In the genomic region with DNA sequence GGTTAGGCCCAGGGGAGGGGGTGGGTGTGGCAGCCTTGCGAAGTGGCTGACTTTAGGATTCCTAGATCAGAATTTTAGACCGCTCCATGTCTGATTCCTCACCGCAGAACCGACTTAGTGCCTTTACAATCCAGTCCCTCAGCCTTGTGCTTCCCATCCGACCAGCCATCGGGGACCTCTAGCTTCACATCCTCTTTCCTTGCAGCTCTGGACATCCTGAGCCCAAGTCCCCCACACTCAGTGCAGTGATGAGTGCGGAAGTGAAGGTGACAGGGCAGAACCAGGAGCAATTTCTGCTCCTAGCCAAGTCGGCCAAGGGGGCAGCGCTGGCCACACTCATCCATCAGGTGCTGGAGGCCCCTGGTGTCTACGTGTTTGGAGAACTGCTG, we compare ENCODE assay signal across 8 cellular contexts. TPM values are rescaled to one million over a fixed set of nuclear protein-coding genes. Genes with fewer than 3 reads are reported as not detected.
A peak's percentile ranks its signal among the peaks of the same experiment; 100 is the strongest.
DNase-seq lines count a peak whose midpoint lies in the region; ATAC-seq, FAIRE-seq and TF ChIP-seq lines count a peak whose summit lies in the region.

No MANE protein-coding gene starts in this region.

- CTCF ChIA-PET in H1 (lab: Charles Lee; ENCODE audit: partially characterized antibody): interaction anchor here (0.6 to 3.9 kb wide), 13 partner anchors 10 to 210 kb away, joined by 3 to 20 read pairs (median 4); partner anchors contain the start of gene MLF2

- no peak overlapping the region for H3K14ac ChIP-seq in H1 (ENCODE audit: insufficient read length)

- peak overlapping the region; percentile 47 to 91 (median 74) for H3K4me3 ChIP-seq in H1 (ENCODE audit: extremely low read depth in 1 of 4, insufficient read depth in 2 of 4, low read depth in 3 of 4, low read length in 4 of 4)

- DNase-seq in Ammon's horn (ENCODE audit: low spot score) (peak; percentile 52), SW480 (ENCODE audit: low spot score) (peak; percentile 61), H1 (ENCODE audit: low read depth in 1 of 2, low spot score in 2 of 2) (no peak), myocyte (ENCODE audit: low read depth) (peak; percentile 25), NCI-H1436 treated with DMSO at 0.1 percent for 48 hours (lab: John Stamatoyannopoulos, UW) (no peak)

- TF ChIP-seq EP300 in H1 (IDR thresholded peaks at IDR 0.05; ENCODE audit: borderline replicate concordance in 1 of 2, low read depth in 2 of 2, low read length in 2 of 2): no peak

- peaks cover 0 to 13% (median 10%) of the 10 kb centered on the region in 4 experiments; a peak in 6 of 8 replicates for H3K36me3 ChIP-seq in H1 (ENCODE audit: control insufficient read depth in 2 of 4, insufficient read depth in 4 of 4, low read length in 3 of 4)

- 0 out of 2 replicates have a peak overlapping the region, but pooled peaks have one; percentile 11 for H2BK12ac ChIP-seq in H1 (ENCODE audit: low read depth, low read length)

- peak overlapping the region; percentile 9 for H3K18ac ChIP-seq in H1 (ENCODE audit: extremely low read depth, low read length)

- peak overlapping the region; percentile 41 for H2BK5ac ChIP-seq in H1 (ENCODE audit: low read depth, low read length)

- H3K27ac ChIP-seq in H1 (ENCODE audit: low read depth, low read length): no peak overlapping the region; the same call in 1 of the 2 replicates

- H3K23ac ChIP-seq in H1 (ENCODE audit: insufficient read length): no peak overlapping the region

- TF ChIP-seq POLR2A in H1 (IDR thresholded peaks at IDR 0.05; ENCODE audit: control extremely low read depth in 1 of 2, low read depth in 2 of 2, low read length in 2 of 2): no peak

- H3K9me3 ChIP-seq in H1 (ENCODE audit: insufficient read depth in 2 of 2, low read depth in 1 of 2, low read length in 1 of 2): no peaks in the 10 kb centered on the region

- H3K4me2 ChIP-seq in H1 (ENCODE audit: insufficient read depth in 1 of 2, low read depth in 2 of 2, low read length in 2 of 2): peak overlapping the region; percentile 79 to 97

- H4K91ac ChIP-seq in H1 (replicated peaks; ENCODE audit: insufficient read length, low read length): peak overlapping the region; percentile 88

- no peak overlapping the region for H2BK15ac ChIP-seq in H1 (ENCODE audit: low read length)

- peaks cover 8% of the 10 kb centered on the region for H3K23me2 ChIP-seq in H1 (ENCODE audit: low read depth, low read length)

- H4K8ac ChIP-seq in H1 (ENCODE audit: extremely low read depth, insufficient read depth, low read length): peak overlapping the region; percentile 90; the same call in 1 of the 2 replicates

- H3K79me2 ChIP-seq in H1 (ENCODE audit: control insufficient read depth in 1 of 2, insufficient read depth in 2 of 2, low read length in 2 of 2): peaks cover 0 to 3% of the 10 kb centered on the region in 2 experiments; a peak in 1 of 4 replicates

- peaks cover 0 to 2% (median under 1%) of the 10 kb centered on the region in 4 experiments; a peak in 3 of 7 replicates for H3K4me1 ChIP-seq in H1 (replicated peaks in 1 of 4; ENCODE audit: control insufficient read depth in 3 of 4, insufficient read depth in 4 of 4, low read length in 3 of 4)

- peaks cover 2% of the 10 kb centered on the region; the same call in 1 of the 2 replicates for H3K79me1 ChIP-seq in H1 (ENCODE audit: low read depth, low read length)

- no peak overlapping the region for H2BK20ac ChIP-seq in H1 (ENCODE audit: low read length)

- H4K20me1 ChIP-seq in H1 (replicated peaks in 1 of 2; ENCODE audit: control insufficient read depth in 1 of 2, insufficient read depth in 2 of 2, low read length in 2 of 2): no peaks in the 10 kb centered on the region

- ATAC-seq in GM18867 (IDR thresholded peaks at IDR 0.05; ENCODE audit: unreplicated experiment) (peak; percentile 18), HG03521 (IDR thresholded peaks at IDR 0.05; ENCODE audit: unreplicated experiment) (peak; percentile 15), GM19463 (IDR thresholded peaks at IDR 0.05; ENCODE audit: unreplicated experiment) (no peak)

- WGBS in H1 (ENCODE audit: extremely low coverage in 1 of 2, insufficient coverage in 1 of 2, insufficient read length in 1 of 2, insufficient replicate concordance in 2 of 2, low coverage in 1 of 2, low lambda C conversion rate in 2 of 2, missing lambda C conversion rate in 1 of 2), 2 experiments: 27% methylated on average over 10 of the region's 10 CpGs; no CpG with 5 or more reads in 1 of the 2 experiments

- no peak overlapping the region for H2AK5ac ChIP-seq in H1 (ENCODE audit: low read depth, low read length)

- H3K9ac ChIP-seq in H1 (replicated peaks in 1 of 4; ENCODE audit: extremely low read depth in 1 of 4, low read depth in 3 of 4, low read length in 3 of 4): peak overlapping the region; percentile 8 to 80 (median 74)

- POLR2A ChIA-PET in H1 (lab: Charles Lee; ENCODE audit: partially characterized antibody): interaction anchor here (0.6 to 4.8 kb wide), 17 partner anchors 10 to 220 kb away, joined by 3 to 25 read pairs (median 4); partner anchors contain the start of genes C12orf57, GAPDH, GPR162 and MLF2

- TF ChIP-seq RAD21 in H1 (IDR thresholded peaks at IDR 0.05 in 1 of 2, conservative IDR thresholded peaks at IDR 0.05 in 1 of 2; ENCODE audit: low read depth in 2 of 2, low read length in 2 of 2): no peak

- no peak overlapping the region for H2BK120ac ChIP-seq in H1 (replicated peaks; ENCODE audit: low read depth, low read length)

- no peak for FAIRE-seq in H1 (lab: Jason Lieb, UNC)

- peak overlapping the region; percentile 12 for H3K4ac ChIP-seq in H1 (replicated peaks; ENCODE audit: insufficient read length, low read depth, low read length)

- no peak for TF ChIP-seq CTCF in H1 (IDR thresholded peaks at IDR 0.05; ENCODE audit: control extremely low read depth in 1 of 3, insufficient read depth in 1 of 3, low read depth in 1 of 3, low read length in 3 of 3)

- no peak overlapping the region for H2AFZ ChIP-seq in H1 (ENCODE audit: low read length)

- peak overlapping the region; percentile 63 for H4K5ac ChIP-seq in H1 (ENCODE audit: insufficient read length, low read depth, low read length)

- no peak overlapping the region for H3K56ac ChIP-seq in H1 (replicated peaks; ENCODE audit: insufficient read length, low read depth, low read length)

- no peaks in the 10 kb centered on the region; a peak in 2 of 7 replicates for H3K27me3 ChIP-seq in H1 (replicated peaks in 1 of 4; ENCODE audit: control insufficient read depth in 3 of 4, extremely low read depth in 1 of 4, insufficient read depth in 3 of 4, low read length in 3 of 4)

RNA-seq across cellular contexts. Expression of gene COPS7A, which starts 0.6 kb away (rescaled TPM):
- 43.3 and 44.5 TPM in 2 replicates for total RNA-seq in H1 (2021; fragmentation: NEBNext Ultra II Directional; extraction: Animal tissue kit (Norgen Biotek cat#: 25700))
- 95.9 and 98.4 TPM in 2 replicates for polyA plus RNA-seq in H1 (2011; rRNA removed)
- 93.9 TPM for polyA plus RNA-seq in H1 (2011; cell fraction: cytosol; rRNA removed)
- polyA plus RNA-seq in H1 (2011; cell fraction: nucleus; rRNA removed): 109 TPM
- polyA plus RNA-seq in H1 (2012, experiment 1 of 2): 43.6 to 58.1 TPM (median 55.6 TPM) in 4 replicates
- 63.2 TPM for polyA plus RNA-seq in H1 (2012, experiment 2 of 2)
- 40.6 TPM for polyA plus RNA-seq in H1 (2013, experiment 1 of 2)
- polyA plus RNA-seq in H1 (2013, experiment 2 of 2): 40.1 TPM
- 43.8 and 57.5 TPM in 2 replicates for polyA minus RNA-seq in H1 (2011; rRNA and poly(A)+ RNA removed)
- 16.6 TPM for polyA minus RNA-seq in H1 (2011; cell fraction: cytosol; rRNA and poly(A)+ RNA removed)
- 17.2 TPM for polyA minus RNA-seq in H1 (2011; cell fraction: nucleus; rRNA and poly(A)+ RNA removed)
- 118 and 125 TPM in 2 replicates for total RNA-seq in myocyte
- polyA plus RNA-seq in myocyte (2012): 139 TPM

RNA-seq across cellular contexts. Expression of gene PIANP, which starts 23.8 kb away (rescaled TPM):
- total RNA-seq in H1 (2021; fragmentation: NEBNext Ultra II Directional; extraction: Animal tissue kit (Norgen Biotek cat#: 25700)): 9.8 and 15.3 TPM in 2 replicates
- polyA plus RNA-seq in H1 (2011; rRNA removed): 6.3 and 13.3 TPM in 2 replicates
- 4.1 TPM for polyA plus RNA-seq in H1 (2011; cell fraction: cytosol; rRNA removed)
- 16.6 TPM for polyA plus RNA-seq in H1 (2011; cell fraction: nucleus; rRNA removed)
- 11.4 to 16.2 TPM (median 13.6 TPM) in 4 replicates for polyA plus RNA-seq in H1 (2012, experiment 1 of 2)
- polyA plus RNA-seq in H1 (2012, experiment 2 of 2): 12.2 TPM
- 13.5 TPM for polyA plus RNA-seq in H1 (2013, experiment 1 of 2)
- 16.5 TPM for polyA plus RNA-seq in H1 (2013, experiment 2 of 2)
- 1.6 and 3.5 TPM in 2 replicates for polyA minus RNA-seq in H1 (2011; rRNA and poly(A)+ RNA removed)
- 6.8 TPM for polyA minus RNA-seq in H1 (2011; cell fraction: cytosol; rRNA and poly(A)+ RNA removed)
- 4.1 TPM for polyA minus RNA-seq in H1 (2011; cell fraction: nucleus; rRNA and poly(A)+ RNA removed)
- total RNA-seq in myocyte: not detected in 2 replicates
- 0.77 TPM for polyA plus RNA-seq in myocyte (2012)

RNA-seq across cellular contexts. Expression of gene MLF2, which starts 28.5 kb away (rescaled TPM):
- total RNA-seq in H1 (2021; fragmentation: NEBNext Ultra II Directional; extraction: Animal tissue kit (Norgen Biotek cat#: 25700)): 229 and 232 TPM in 2 replicates
- 401 and 443 TPM in 2 replicates for polyA plus RNA-seq in H1 (2011; rRNA removed)
- polyA plus RNA-seq in H1 (2011; cell fraction: cytosol; rRNA removed): 319 TPM
- polyA plus RNA-seq in H1 (2011; cell fraction: nucleus; rRNA removed): 252 TPM
- 240 to 272 TPM (median 254 TPM) in 4 replicates for polyA plus RNA-seq in H1 (2012, experiment 1 of 2)
- 291 TPM for polyA plus RNA-seq in H1 (2012, experiment 2 of 2)
- 162 TPM for polyA plus RNA-seq in H1 (2013, experiment 1 of 2)
- polyA plus RNA-seq in H1 (2013, experiment 2 of 2): 175 TPM
- 311 and 327 TPM in 2 replicates for polyA minus RNA-seq in H1 (2011; rRNA and poly(A)+ RNA removed)
- 98.5 TPM for polyA minus RNA-seq in H1 (2011; cell fraction: cytosol; rRNA and poly(A)+ RNA removed)
- polyA minus RNA-seq in H1 (2011; cell fraction: nucleus; rRNA and poly(A)+ RNA removed): 106 TPM
- total RNA-seq in myocyte: 243 and 270 TPM in 2 replicates
- polyA plus RNA-seq in myocyte (2012): 247 TPM

RNA-seq across cellular contexts. Expression of gene ZNF384, which starts 35.2 kb away (rescaled TPM):
- total RNA-seq in H1 (2021; fragmentation: NEBNext Ultra II Directional; extraction: Animal tissue kit (Norgen Biotek cat#: 25700)): 59.6 and 60.1 TPM in 2 replicates
- 59.0 and 75.1 TPM in 2 replicates for polyA plus RNA-seq in H1 (2011; rRNA removed)
- polyA plus RNA-seq in H1 (2011; cell fraction: cytosol; rRNA removed): 66.7 TPM
- 138 TPM for polyA plus RNA-seq in H1 (2011; cell fraction: nucleus; rRNA removed)
- polyA plus RNA-seq in H1 (2012, experiment 1 of 2): 64.4 to 74.8 TPM (median 69.2 TPM) in 4 replicates
- polyA plus RNA-seq in H1 (2012, experiment 2 of 2): 30.4 TPM
- polyA plus RNA-seq in H1 (2013, experiment 1 of 2): 47.8 TPM
- polyA plus RNA-seq in H1 (2013, experiment 2 of 2): 45.3 TPM
- polyA minus RNA-seq in H1 (2011; rRNA and poly(A)+ RNA removed): 69.0 and 70.2 TPM in 2 replicates
- 39.0 TPM for polyA minus RNA-seq in H1 (2011; cell fraction: cytosol; rRNA and poly(A)+ RNA removed)
- polyA minus RNA-seq in H1 (2011; cell fraction: nucleus; rRNA and poly(A)+ RNA removed): 71.1 TPM
- total RNA-seq in myocyte: 16.9 and 22.3 TPM in 2 replicates
- polyA plus RNA-seq in myocyte (2012): 50.4 TPM

RNA-seq across cellular contexts. Expression of gene PTMS, which starts 41.8 kb away (rescaled TPM):
- 444 and 486 TPM in 2 replicates for total RNA-seq in H1 (2021; fragmentation: NEBNext Ultra II Directional; extraction: Animal tissue kit (Norgen Biotek cat#: 25700))
- 553 and 999 TPM in 2 replicates for polyA plus RNA-seq in H1 (2011; rRNA removed)
- 441 TPM for polyA plus RNA-seq in H1 (2011; cell fraction: cytosol; rRNA removed)
- 217 TPM for polyA plus RNA-seq in H1 (2011; cell fraction: nucleus; rRNA removed)
- 329 to 587 TPM (median 502 TPM) in 4 replicates for polyA plus RNA-seq in H1 (2012, experiment 1 of 2)
- 566 TPM for polyA plus RNA-seq in H1 (2012, experiment 2 of 2)
- polyA plus RNA-seq in H1 (2013, experiment 1 of 2): 523 TPM
- polyA plus RNA-seq in H1 (2013, experiment 2 of 2): 513 TPM
- 35.2 and 58.0 TPM in 2 replicates for polyA minus RNA-seq in H1 (2011; rRNA and poly(A)+ RNA removed)
- polyA minus RNA-seq in H1 (2011; cell fraction: cytosol; rRNA and poly(A)+ RNA removed): 109 TPM
- 72.4 TPM for polyA minus RNA-seq in H1 (2011; cell fraction: nucleus; rRNA and poly(A)+ RNA removed)
- total RNA-seq in myocyte: 140 and 148 TPM in 2 replicates
- 503 TPM for polyA plus RNA-seq in myocyte (2012)

Comparison
In these comparisons a context has a peak if more than half of its experiments do, and no peak if none do; other contexts are left out.
1. DNase-seq: peak in Ammon's horn (single experiment), SW480 (single experiment) and myocyte (single experiment); none in H1 (0 of 2) and NCI-H1436 treated with DMSO at 0.1 percent for 48 hours (single experiment).
2. RNA of gene PIANP, which starts 23.8 kb away (total RNA-seq): 9.8 to 15.3 TPM in H1; not detected in myocyte; every median in the first group is over 10 times any median in the second.